In genomic region chr13:98239156-98240076, GRCh38 we compare ENCODE assay signal across 1 cellular context.
TF ChIP-seq lines count a peak whose summit lies in the region.

No MANE protein-coding gene starts in this region.

TF ChIP-seq in GM23338, 12 proteins besides CTCF, POLR2A, EP300 and RAD21 (continued from another document):
- TF ChIP-seq, protein P1, sequence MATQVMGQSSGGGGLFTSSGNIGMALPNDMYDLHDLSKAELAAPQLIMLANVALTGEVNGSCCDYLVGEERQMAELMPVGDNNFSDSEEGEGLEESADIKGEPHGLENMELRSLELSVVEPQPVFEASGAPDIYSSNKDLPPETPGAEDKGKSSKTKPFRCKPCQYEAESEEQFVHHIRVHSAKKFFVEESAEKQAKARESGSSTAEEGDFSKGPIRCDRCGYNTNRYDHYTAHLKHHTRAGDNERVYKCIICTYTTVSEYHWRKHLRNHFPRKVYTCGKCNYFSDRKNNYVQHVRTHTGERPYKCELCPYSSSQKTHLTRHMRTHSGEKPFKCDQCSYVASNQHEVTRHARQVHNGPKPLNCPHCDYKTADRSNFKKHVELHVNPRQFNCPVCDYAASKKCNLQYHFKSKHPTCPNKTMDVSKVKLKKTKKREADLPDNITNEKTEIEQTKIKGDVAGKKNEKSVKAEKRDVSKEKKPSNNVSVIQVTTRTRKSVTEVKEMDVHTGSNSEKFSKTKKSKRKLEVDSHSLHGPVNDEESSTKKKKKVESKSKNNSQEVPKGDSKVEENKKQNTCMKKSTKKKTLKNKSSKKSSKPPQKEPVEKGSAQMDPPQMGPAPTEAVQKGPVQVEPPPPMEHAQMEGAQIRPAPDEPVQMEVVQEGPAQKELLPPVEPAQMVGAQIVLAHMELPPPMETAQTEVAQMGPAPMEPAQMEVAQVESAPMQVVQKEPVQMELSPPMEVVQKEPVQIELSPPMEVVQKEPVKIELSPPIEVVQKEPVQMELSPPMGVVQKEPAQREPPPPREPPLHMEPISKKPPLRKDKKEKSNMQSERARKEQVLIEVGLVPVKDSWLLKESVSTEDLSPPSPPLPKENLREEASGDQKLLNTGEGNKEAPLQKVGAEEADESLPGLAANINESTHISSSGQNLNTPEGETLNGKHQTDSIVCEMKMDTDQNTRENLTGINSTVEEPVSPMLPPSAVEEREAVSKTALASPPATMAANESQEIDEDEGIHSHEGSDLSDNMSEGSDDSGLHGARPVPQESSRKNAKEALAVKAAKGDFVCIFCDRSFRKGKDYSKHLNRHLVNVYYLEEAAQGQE (IDR thresholded peaks at IDR 0.05; ENCODE audit: unreplicated experiment) = no peak
